ENCODE assay signal across 9 cellular contexts in genomic region chr1:42956739-42957138, GRCh38. TPM values are rescaled to one million over a fixed set of nuclear protein-coding genes. Genes with fewer than 3 reads are reported as not detected.
DNase-seq lines count a peak whose midpoint lies in the region; ATAC-seq and TF ChIP-seq lines count a peak whose summit lies in the region.
"Had no signal": no experiment of that assay in that cellular context is flagged by ENCODE, and none has a peak within 500 bp of the region (broad histone marks: within the 10 kb centered on the region; RNA-seq: fewer than 3 reads in every experiment).

No MANE protein-coding gene starts in this region.

- TF ChIP-seq CTCF in thoracic aorta (IDR thresholded peaks at IDR 0.05) = no peak

- H3K4me3 ChIP-seq in iPS-20b (ENCODE audit: low read length) = peak overlapping the region; percentile 89
- H3K4me3 ChIP-seq in thoracic aorta = peak overlapping the region; percentile 95

- H3K4me3 Mint-ChIP-seq in activated T-cell treated with anti-CD3 and anti-CD28 coated beads, Interleukin-2, amount 50 U/mL, for 4 hours = peak overlapping the region; percentile 89
- H3K4me3 Mint-ChIP-seq in activated T-helper 2 cell treated with anti-CD3 and anti-CD28 coated beads, Interferon-gamma antibody, Interleukin-2, Interleukin-4, amounts not matched to agents 10 μg/mL and 5 μg/mL and 100 μg/mL, durations not matched to agents 14 hours and 24 hours and 36 hours (ENCODE audit: low read depth) = peak overlapping the region; percentile 96

- H3K4me1 Mint-ChIP-seq in activated T-cell treated with anti-CD3 and anti-CD28 coated beads, Interleukin-2, amount 50 U/mL, for 4 hours (ENCODE audit: low read depth) = peaks cover 69% of the 10 kb centered on the region
- H3K4me1 Mint-ChIP-seq in activated T-helper 2 cell treated with anti-CD3 and anti-CD28 coated beads, Interferon-gamma antibody, Interleukin-2, Interleukin-4, amounts not matched to agents 10 μg/mL and 5 μg/mL and 100 μg/mL, durations not matched to agents 14 hours and 24 hours and 36 hours (ENCODE audit: low read depth) = peaks cover 60% of the 10 kb centered on the region

- ATAC-seq in activated T-cell treated with anti-CD3 and anti-CD28 coated beads, Interleukin-2, amount 50 U/mL, for 4 hours = no peak
- no peak for ATAC-seq in thoracic aorta (ENCODE audit: insufficient number of reproducible peaks, low FRiP score, low read depth)
- ATAC-seq: activated CD4-positive, CD25-positive, alpha-beta regulatory T cell treated with anti-CD3 and anti-CD28 coated beads, Interleukin-2, amount 50 U/mL, for 24 hours had no signal

- H3K4me1 ChIP-seq in iPS-20b (ENCODE audit: insufficient read depth, low read length) (peaks cover 33% of the 10 kb centered on the region), thoracic aorta (ENCODE audit: control insufficient read depth in 1 of 2, low read depth in 2 of 2) (peaks cover 20 to 61% of the 10 kb centered on the region in 2 donors)

- peak overlapping the region; percentile 90; the same call in 1 of the 2 replicates for H3K9ac ChIP-seq in iPS-20b (ENCODE audit: low read depth, low read length)

- DNase-seq in activated T-cell treated with anti-CD3 and anti-CD28 coated beads, Interleukin-2, amount 50 U/mL, for 4 hours = no peak
- DNase-seq in activated T-cell treated with anti-CD3 and anti-CD28 coated beads, Interleukin-2, amount 50 U/mL, for 1 hour = no peak
- no peak for DNase-seq in activated T-helper 2 cell treated with anti-CD3 and anti-CD28 coated beads, Interferon-gamma antibody, Interleukin-2, Interleukin-4, amounts not matched to agents 10 μg/mL and 5 μg/mL and 100 μg/mL, durations not matched to agents 14 hours and 24 hours and 36 hours (ENCODE audit: low spot score)
- no peak for DNase-seq in thoracic aorta (ENCODE audit: low spot score)
- no peak for DNase-seq in HUDEP-2 (lab: John Stamatoyannopoulos, UW; ENCODE audit: unreplicated experiment in 76 of 76)
- DNase-seq in SKM-1 (lab: John Stamatoyannopoulos, UW; ENCODE audit: unreplicated experiment) = no peak
- DNase-seq in NCI-H446 (lab: John Stamatoyannopoulos, UW) = no peak

- peaks cover 3% of the 10 kb centered on the region for H3K27me3 Mint-ChIP-seq in activated T-cell treated with anti-CD3 and anti-CD28 coated beads, Interleukin-2, amount 50 U/mL, for 4 hours (ENCODE audit: low read depth)
- peaks cover 2% of the 10 kb centered on the region for H3K27me3 Mint-ChIP-seq in activated T-helper 2 cell treated with anti-CD3 and anti-CD28 coated beads, Interferon-gamma antibody, Interleukin-2, Interleukin-4, amounts not matched to agents 10 μg/mL and 5 μg/mL and 100 μg/mL, durations not matched to agents 14 hours and 24 hours and 36 hours (ENCODE audit: low read depth)

- H3K27ac ChIP-seq in iPS-20b (ENCODE audit: low read length) (no peak overlapping the region), thoracic aorta (peak overlapping the region; percentile 88 to 93)

- H3K36me3 Mint-ChIP-seq in activated T-cell treated with anti-CD3 and anti-CD28 coated beads, Interleukin-2, amount 50 U/mL, for 4 hours (ENCODE audit: insufficient read depth) = peaks cover 15% of the 10 kb centered on the region
- H3K36me3 Mint-ChIP-seq in activated T-helper 2 cell treated with anti-CD3 and anti-CD28 coated beads, Interferon-gamma antibody, Interleukin-2, Interleukin-4, amounts not matched to agents 10 μg/mL and 5 μg/mL and 100 μg/mL, durations not matched to agents 14 hours and 24 hours and 36 hours (ENCODE audit: low read depth) = peaks cover 61% of the 10 kb centered on the region

- H3K9me3 ChIP-seq in iPS-20b (ENCODE audit: insufficient read depth, low read depth, low read length) (no peaks in the 10 kb centered on the region), thoracic aorta (no peaks in the 10 kb centered on the region)

- H3K27me3 ChIP-seq in iPS-20b (ENCODE audit: insufficient read depth, low read length) = no peaks in the 10 kb centered on the region
- H3K27me3 ChIP-seq in thoracic aorta (replicated peaks; ENCODE audit: insufficient read depth) = no peaks in the 10 kb centered on the region

- peak overlapping the region; percentile 97 for H3K27ac Mint-ChIP-seq in activated T-helper 2 cell treated with anti-CD3 and anti-CD28 coated beads, Interferon-gamma antibody, Interleukin-2, Interleukin-4, amounts not matched to agents 10 μg/mL and 5 μg/mL and 100 μg/mL, durations not matched to agents 14 hours and 24 hours and 36 hours

- H3K36me3 ChIP-seq in iPS-20b (ENCODE audit: insufficient read depth, low read depth, low read length) = peaks cover 50% of the 10 kb centered on the region
- no peaks in the 10 kb centered on the region for H3K36me3 ChIP-seq in thoracic aorta

- no peaks in the 10 kb centered on the region for H3K9me3 Mint-ChIP-seq in activated T-cell treated with anti-CD3 and anti-CD28 coated beads, Interleukin-2, amount 50 U/mL, for 4 hours
- no peaks in the 10 kb centered on the region for H3K9me3 Mint-ChIP-seq in activated T-helper 2 cell treated with anti-CD3 and anti-CD28 coated beads, Interferon-gamma antibody, Interleukin-2, Interleukin-4, amounts not matched to agents 10 μg/mL and 5 μg/mL and 100 μg/mL, durations not matched to agents 14 hours and 24 hours and 36 hours

- intact Hi-C loops in activated T-helper 2 cell treated with anti-CD3 and anti-CD28 coated beads, Interferon-gamma antibody, Interleukin-2, Interleukin-4, amounts not matched to agents 10 μg/mL and 5 μg/mL and 100 μg/mL, durations not matched to agents 14 hours and 24 hours and 36 hours (cut with micrococcal nuclease) = loop anchor here (1.0 kb wide), 2 partner anchors 15 to 24 kb away; no protein-coding TSS in a partner anchor

RNA-seq across cellular contexts. Expression of gene SLC2A1, which starts 1.9 kb away (rescaled TPM):
- 100 to 1,000 TPM; 135 to 141 (median 140) TPM for total RNA-seq in activated T-cell treated with anti-CD3 and anti-CD28 coated beads, Interleukin-2, amount 50 U/mL, for 4 hours
- total RNA-seq in activated T-helper 2 cell treated with anti-CD3 and anti-CD28 coated beads, Interferon-gamma antibody, Interleukin-2, Interleukin-4, amounts not matched to agents 10 μg/mL and 5 μg/mL and 100 μg/mL, durations not matched to agents 14 hours and 24 hours and 36 hours = 143 and 155 TPM in 2 replicates
- total RNA-seq in thoracic aorta = 100 to 1,000 TPM; 119 to 147 TPM
